34 cellular contexts compared by ENCODE assay signal in the genomic region with DNA sequence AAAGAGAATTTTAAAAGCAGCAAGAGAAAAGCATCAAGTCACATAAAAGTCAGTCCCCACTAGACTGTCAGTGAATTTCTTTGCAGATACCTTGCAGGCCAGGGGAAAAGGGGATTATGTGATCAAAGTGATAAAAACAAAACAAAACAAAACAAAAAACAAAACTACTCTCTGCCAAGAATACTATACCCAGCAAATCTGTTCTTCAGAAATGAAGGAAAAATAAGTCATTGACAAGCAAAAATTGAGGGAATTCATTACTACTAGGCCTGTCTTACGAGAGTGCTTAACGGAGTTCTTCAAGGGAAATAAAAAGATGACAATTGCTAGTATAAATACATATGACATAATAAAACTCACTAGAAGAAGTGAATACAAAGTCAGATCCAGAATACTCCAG.
"Had no signal": no experiment of that assay in that cellular context is flagged by ENCODE, and none has a peak within 500 bp of the region (broad histone marks: within the 10 kb centered on the region; RNA-seq: fewer than 3 reads in every experiment).

No MANE protein-coding gene starts in this region.

- H3K4me3 ChIP-seq: MG63 had no signal

- H3K36me3 ChIP-seq: MG63 had no signal

- DNase-seq: Karpas-422, Kasumi-1, MG63, MM.1S, MV-4-11, NCI-H1048, NCI-H1092, NCI-H1092 treated with DMSO at 0.1 percent for 48 hours, NCI-H1105, NCI-H1105 treated with DMSO at 0.1 percent for 48 hours, NCI-H1417, NCI-H1417 treated with DMSO at 0.1 percent for 48 hours, NCI-H1436, NCI-H1436 treated with DMSO at 0.1 percent for 48 hours, NCI-H146, NCI-H1694, NCI-H1694 treated with DMSO at 0.1 percent for 48 hours, NCI-H187, NCI-H187 treated with DMSO at 0.1 percent for 48 hours, NCI-H1930, NCI-H2029, NCI-H2029 treated with DMSO at 0.1 percent for 48 hours, NCI-H2081, NCI-H2081 treated with DMSO at 0.1 percent for 48 hours, NCI-H2107, NCI-H2171, NCI-H2171 treated with DMSO at 0.1 percent for 48 hours, NCI-H2227 treated with DMSO at 0.1 percent for 48 hours, NCI-H226, NCI-H345, NCI-H446, NCI-H446 treated with DMSO at 0.1 percent for 48 hours, NCI-H510A, NCI-H510A treated with DMSO at 0.1 percent for 48 hours had no signal

- H3K9me3 ChIP-seq: MG63 had no signal
